8 cellular contexts compared by ENCODE assay signal in the genomic region with DNA sequence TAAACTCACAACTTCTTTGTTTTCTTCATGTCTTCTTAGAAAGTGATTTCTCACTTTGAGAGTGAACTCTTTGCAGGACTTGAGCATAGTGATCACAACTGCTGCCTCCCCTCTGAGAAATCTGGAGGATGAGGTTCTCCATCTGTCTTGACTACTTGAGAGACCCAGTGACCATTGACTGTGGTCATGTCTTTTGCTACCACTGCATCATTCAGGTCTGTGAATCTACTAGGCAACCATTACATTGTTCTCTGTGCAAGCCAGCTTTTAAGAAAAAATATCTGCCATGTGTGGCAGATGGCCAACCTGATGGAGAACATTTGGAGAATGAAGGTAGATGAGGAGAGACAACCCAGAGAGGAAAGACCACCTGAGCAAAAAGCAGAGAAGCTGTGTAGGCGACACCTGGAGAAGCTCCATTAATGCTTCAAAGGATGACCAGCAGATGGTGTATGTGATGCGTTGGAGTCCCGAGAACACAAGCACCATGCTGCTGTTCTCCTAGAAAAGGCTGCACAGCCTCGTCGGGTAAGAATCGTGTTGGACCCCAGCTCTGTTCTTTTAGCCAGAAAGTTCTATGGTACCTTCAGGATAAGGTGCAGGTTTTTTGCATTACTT. TPM values are rescaled to one million over a fixed set of nuclear protein-coding genes. Genes with fewer than 3 reads are reported as not detected.
DNase-seq lines count a peak whose midpoint lies in the region; ATAC-seq and FAIRE-seq lines count a peak whose summit lies in the region.

No MANE protein-coding gene starts in this region.

- peak; percentile 40 for DNase-seq in activated naive CD4-positive, alpha-beta T cell treated with anti-CD3 and anti-CD28 coated beads, Interleukin-2, amount 10 ng/mL, durations not matched to agents 7 days and 5 days
- no peak for DNase-seq in activated naive CD4-positive, alpha-beta T cell treated with Interleukin-2 at 50 U/mL for 16 hours
- DNase-seq in NAMALWA (ENCODE audit: low spot score) (peak; percentile 50), dermis microvascular lymphatic vessel endothelial cell (ENCODE audit: low read depth in 2 of 2) (peak; percentile 16 to 34), small intestine (peak; percentile 39), NCI-H524 treated with DMSO at 0.1 percent for 48 hours (lab: John Stamatoyannopoulos, UW) (no peak)

- H3K4me3 ChIP-seq in small intestine (ENCODE audit: low read depth in 1 of 2, low read length in 2 of 2), result no peak overlapping the region

- no peaks in the 10 kb centered on the region for H3K27me3 ChIP-seq in small intestine (ENCODE audit: control insufficient read depth in 2 of 2, insufficient read depth in 2 of 2, low read length in 2 of 2)

- 19 to 39% (median 31%) methylated on average over 6 of the region's 6 CpGs for WGBS in small intestine, 3 donors

- no peaks in the 10 kb centered on the region for H3K4me1 ChIP-seq in small intestine (ENCODE audit: control insufficient read depth in 2 of 2, insufficient read depth in 1 of 2, low read depth in 1 of 2, low read length in 1 of 2)

- H3K27ac Mint-ChIP-seq in activated naive CD4-positive, alpha-beta T cell treated with anti-CD3 and anti-CD28 coated beads, Interleukin-2, amount 10 ng/mL, durations not matched to agents 7 days and 5 days, result no peak overlapping the region

- H3K4me1 Mint-ChIP-seq in activated naive CD4-positive, alpha-beta T cell treated with anti-CD3 and anti-CD28 coated beads, Interleukin-2, amount 10 ng/mL, durations not matched to agents 7 days and 5 days, result no peaks in the 10 kb centered on the region

- CTCF ChIA-PET in activated naive CD4-positive, alpha-beta T cell treated with anti-CD3 and anti-CD28 coated beads, Interleukin-2, amount 10 ng/mL, durations not matched to agents 7 days and 5 days (lab: Charles Lee), result interaction anchor here (0.7 to 2.4 kb wide), 12 partner anchors 10 to 160 kb away, joined by 3 to 16 read pairs (median 4); a partner anchor contains a TSS

- H3K9me3 Mint-ChIP-seq in activated naive CD4-positive, alpha-beta T cell treated with anti-CD3 and anti-CD28 coated beads, Interleukin-2, amount 10 ng/mL, durations not matched to agents 7 days and 5 days, result no peaks in the 10 kb centered on the region

- no peaks in the 10 kb centered on the region for H3K36me3 Mint-ChIP-seq in activated naive CD4-positive, alpha-beta T cell treated with anti-CD3 and anti-CD28 coated beads, Interleukin-2, amount 10 ng/mL, durations not matched to agents 7 days and 5 days

- H3K27ac ChIP-seq in small intestine (ENCODE audit: low read depth in 1 of 2, low read length in 1 of 2), result no peak overlapping the region

- H3K36me3 ChIP-seq in small intestine (ENCODE audit: control insufficient read depth in 2 of 2, insufficient read depth in 2 of 2, low read length in 2 of 2), result no peaks in the 10 kb centered on the region

- no peaks in the 10 kb centered on the region for H3K9me3 ChIP-seq in small intestine (ENCODE audit: control insufficient read depth, low read depth)

- no peak overlapping the region for H3K4me3 Mint-ChIP-seq in activated naive CD4-positive, alpha-beta T cell treated with anti-CD3 and anti-CD28 coated beads, Interleukin-2, amount 10 ng/mL, durations not matched to agents 7 days and 5 days

- peaks cover 19% of the 10 kb centered on the region for H3K27me3 Mint-ChIP-seq in activated naive CD4-positive, alpha-beta T cell treated with anti-CD3 and anti-CD28 coated beads, Interleukin-2, amount 10 ng/mL, durations not matched to agents 7 days and 5 days

- FAIRE-seq in small intestine (lab: Jason Lieb, UNC), result no peak

- ATAC-seq in GM19328 (IDR thresholded peaks at IDR 0.05; ENCODE audit: unreplicated experiment), result no peak
- no peak for ATAC-seq in HG02884 (IDR thresholded peaks at IDR 0.05; ENCODE audit: unreplicated experiment)

RNA-seq across cellular contexts. Expression of a gene that starts 25.1 kb away (rescaled TPM):
- 18.5 and 23.6 TPM in 2 replicates for total RNA-seq in dermis microvascular lymphatic vessel endothelial cell
- polyA plus RNA-seq in small intestine, result 10 to 100 TPM; 47.7 to 55.9 (median 49.6) TPM

Comparison
In these comparisons a context has a peak if more than half of its experiments do, and no peak if none do; other contexts are left out.
1. DNase-seq: peak in activated naive CD4-positive, alpha-beta T cell treated with anti-CD3 and anti-CD28 coated beads, Interleukin-2, amount 10 ng/mL, durations not matched to agents 7 days and 5 days (single experiment), NAMALWA (single experiment), dermis microvascular lymphatic vessel endothelial cell (2 of 2) and small intestine (single experiment); none in activated naive CD4-positive, alpha-beta T cell treated with Interleukin-2 at 50 U/mL for 16 hours (single experiment) and NCI-H524 treated with DMSO at 0.1 percent for 48 hours (single experiment).